Comparison of ENCODE assay signal across 32 cellular contexts in the genomic region with DNA sequence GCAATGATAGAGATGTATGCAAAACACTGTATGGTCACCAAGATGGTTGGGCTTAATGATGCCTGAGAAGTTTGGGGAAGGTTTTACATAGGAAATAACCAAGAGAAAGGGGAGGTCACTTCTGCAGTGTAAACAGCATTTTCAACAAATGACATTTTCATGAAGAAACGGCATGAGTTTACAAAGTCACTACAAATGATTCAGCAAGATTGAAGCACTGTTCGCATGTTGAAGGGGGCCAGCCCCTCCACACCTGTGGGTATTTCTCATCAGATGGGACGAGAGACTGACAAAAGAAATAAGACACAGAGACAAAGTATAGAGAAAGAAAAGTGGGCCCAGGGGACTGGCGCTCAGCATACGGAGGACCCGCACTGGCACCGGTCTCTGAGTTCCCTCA.
"Had no signal": no experiment of that assay in that cellular context is flagged by ENCODE, and none has a peak within 500 bp of the region (broad histone marks: within the 10 kb centered on the region; RNA-seq: fewer than 3 reads in every experiment).

No MANE protein-coding gene starts in this region.

- H3K4me3 ChIP-seq: adrenal gland, body of pancreas, breast epithelium had no signal

- H3K27ac ChIP-seq: adrenal gland, body of pancreas, brain microvascular endothelial cell, breast epithelium, VCaP had no signal

- H3K9me3 ChIP-seq: adrenal gland, body of pancreas, breast epithelium had no signal

- DNase-seq: activated B cell treated with CpG ODN at 0.5 μM for 24 hours; activated CD4-positive, alpha-beta memory T cell treated with anti-CD3 and anti-CD28 coated beads for 36 hours; activated CD4-positive, alpha-beta T cell treated with anti-CD3 and anti-CD28 coated beads for 4 hours; activated CD4-positive, alpha-beta T cell treated with anti-CD3 and anti-CD28 coated beads, Interleukin-2, amount 10 ng/mL, durations not matched to agents 24 days and 14 days; activated CD4-positive, alpha-beta T cell treated with anti-CD3 and anti-CD28 coated beads, Interleukin-2, amount 50 U/mL, for 1 hour; activated CD4-positive, alpha-beta T cell treated with anti-CD3 and anti-CD28 coated beads, Interleukin-2, amount 50 U/mL, for 4 hours; activated CD4-positive, CD25-positive, alpha-beta regulatory T cell treated with anti-CD3 and anti-CD28 coated beads, Interleukin-2, amount 50 U/mL, for 72 hours; activated CD8-positive, alpha-beta memory T cell treated with anti-CD3 and anti-CD28 coated beads, Interleukin-2, amount 50 U/mL, for 4 hours; activated CD8-positive, alpha-beta T cell treated with anti-CD3 and anti-CD28 coated beads for 36 hours; activated effector memory CD4-positive, alpha-beta T cell treated with anti-CD3 and anti-CD28 coated beads, Interleukin-2, amount 50 U/mL, for 16 hours; activated gamma-delta T cell treated with Interleukin-2 at 50 U/mL for 16 hours; activated naive CD4-positive, alpha-beta T cell; activated naive CD4-positive, alpha-beta T cell treated with anti-CD3 and anti-CD28 coated beads for 36 hours; activated naive CD4-positive, alpha-beta T cell treated with anti-CD3 and anti-CD28 coated beads, Interleukin-2, amount 50 U/mL, for 16 hours; activated naive CD8-positive, alpha-beta T cell treated with anti-CD3 and anti-CD28 coated beads for 36 hours; activated T-cell treated with anti-CD3 and anti-CD28 coated beads for 4 hours; activated T-cell treated with anti-CD3 and anti-CD28 coated beads, Interleukin-2, amount 50 U/mL, for 1 hour; activated T-cell treated with anti-CD3 and anti-CD28 coated beads, Interleukin-2, amount 50 U/mL, for 4 hours; activated T-cell treated with anti-CD3 and anti-CD28 coated beads, Interleukin-2, amount 50 U/mL, for 72 hours; adrenal gland; amniotic stem cell; body of pancreas; brain microvascular endothelial cell; central memory CD4-positive, alpha-beta T cell; T-helper 2 cell; T-helper 9 cell had no signal

- FAIRE-seq: astrocyte, TTC549 had no signal

- H3K4me1 ChIP-seq: adrenal gland, body of pancreas, breast epithelium had no signal

- ATAC-seq: activated CD8-positive, alpha-beta T cell treated with anti-CD3 and anti-CD28 coated beads for 36 hours; activated naive CD4-positive, alpha-beta T cell treated with anti-CD3 and anti-CD28 coated beads, Interleukin-2, amount 50 U/mL, for 72 hours; activated T-cell treated with anti-CD3 and anti-CD28 coated beads, Interleukin-2, amount 50 U/mL, for 4 hours; activated T-cell treated with anti-CD3 and anti-CD28 coated beads, Interleukin-2, amount 50 U/mL, for 72 hours; activated T-helper 17 cell treated with anti-CD3 and anti-CD28 coated beads, Interleukin-2, amount 50 U/mL, for 72 hours; body of pancreas had no signal

- H3K36me3 ChIP-seq: adrenal gland, brain microvascular endothelial cell, breast epithelium had no signal

- H3K27me3 ChIP-seq: adrenal gland, body of pancreas, brain microvascular endothelial cell, breast epithelium had no signal
